ENCODE assay signal across 28 cellular contexts in genomic region chr3:104275199-104275598, GRCh38.
"Had no signal": no experiment of that assay in that cellular context is flagged by ENCODE, and none has a peak within 500 bp of the region (broad histone marks: within the 10 kb centered on the region; RNA-seq: fewer than 3 reads in every experiment).

No MANE protein-coding gene starts in this region.

- H3K36me3 ChIP-seq: colonic mucosa, esophagus muscularis mucosa, esophagus squamous epithelium, gastrocnemius medialis, gastroesophageal sphincter, heart left ventricle, heart right ventricle had no signal

- H3K4me3 ChIP-seq: colonic mucosa, coronary artery, dorsolateral prefrontal cortex, esophagus muscularis mucosa, esophagus squamous epithelium, gastroesophageal sphincter, heart left ventricle, heart right ventricle, hepatocyte had no signal

- ATAC-seq: effector memory CD8-positive, alpha-beta T cell; esophagus mucosa; foreskin keratinocyte; gastrocnemius medialis; gastroesophageal sphincter; heart left ventricle; heart right ventricle had no signal

- FAIRE-seq: endometrium, endothelial cell of umbilical vein, frontal cortex had no signal

- DNase-seq: colonic mucosa; cortex of kidney; dermis blood vessel endothelial cell; dorsolateral prefrontal cortex; effector CD4-positive, alpha-beta T cell; effector CD8-positive, alpha-beta T cell; effector memory CD4-positive, alpha-beta T cell; effector memory CD8-positive, alpha-beta T cell; endodermal cell; erythroblast; esophagus squamous epithelium; foreskin fibroblast; foreskin keratinocyte; foreskin melanocyte; gastrocnemius medialis; glutamatergic neuron; head of caudate nucleus; heart left ventricle; heart right ventricle had no signal

- H3K27ac ChIP-seq: colonic mucosa, coronary artery, dorsolateral prefrontal cortex, epithelial cell of prostate, esophagus muscularis mucosa, esophagus squamous epithelium, foreskin keratinocyte, gastrocnemius medialis, gastroesophageal sphincter, heart left ventricle, heart right ventricle, hepatocyte had no signal

- H3K9me3 ChIP-seq: colonic mucosa, gastrocnemius medialis had no signal

- H3K27me3 ChIP-seq: colonic mucosa, dorsolateral prefrontal cortex, esophagus muscularis mucosa, esophagus squamous epithelium, foreskin keratinocyte, gastrocnemius medialis, gastroesophageal sphincter, heart left ventricle, heart right ventricle, hepatocyte had no signal

- H3K4me1 ChIP-seq: colonic mucosa, esophagus muscularis mucosa, esophagus squamous epithelium, gastrocnemius medialis, gastroesophageal sphincter, heart left ventricle, heart right ventricle had no signal
